In genomic region chr6:159728552-159728951, GRCh38 we compare ENCODE assay signal across 8 cellular contexts. TPM values are rescaled to one million over a fixed set of nuclear protein-coding genes. Genes with fewer than 3 reads are reported as not detected.
A peak's percentile ranks its signal among the peaks of the same experiment; 100 is the strongest.
DNase-seq lines count a peak whose midpoint lies in the region; ATAC-seq and TF ChIP-seq lines count a peak whose summit lies in the region.

No MANE protein-coding gene starts in this region.

- H3K4me3 ChIP-seq in cardiac muscle cell (peak overlapping the region; percentile 69), lower leg skin (ENCODE audit: low read depth, poor library complexity, severe bottlenecking) (peak overlapping the region; percentile 85), upper lobe of right lung (peak overlapping the region; percentile 95)

- H3K36me3 ChIP-seq in cardiac muscle cell (no peaks in the 10 kb centered on the region), upper lobe of right lung (no peaks in the 10 kb centered on the region)

- no peaks in the 10 kb centered on the region for H3K27me3 ChIP-seq in cardiac muscle cell
- no peaks in the 10 kb centered on the region for H3K27me3 ChIP-seq in upper lobe of right lung

- ATAC-seq in upper lobe of right lung (no peak), HG02973 (IDR thresholded peaks at IDR 0.05; ENCODE audit: unreplicated experiment) (no peak)

- DNase-seq in cardiac muscle cell (ENCODE audit: low read depth in 1 of 2, low spot score in 1 of 2) = peak in 1 of 2 donors; percentile 9
- no peak for DNase-seq in cardiac septum (ENCODE audit: low spot score)
- DNase-seq in astrocyte of the hippocampus (ENCODE audit: low read depth, low spot score) = peak; percentile 29
- DNase-seq in lower leg skin (ENCODE audit: low spot score in 2 of 2) = no peak
- DNase-seq in upper lobe of right lung = no peak
- DNase-seq in activated effector memory CD4-positive, alpha-beta T cell treated with anti-CD3 and anti-CD28 coated beads, Interleukin-2, amount 50 U/mL, for 16 hours = no peak
- DNase-seq in NCI-H1694 treated with DMSO at 0.1 percent for 48 hours (lab: John Stamatoyannopoulos, UW) = no peak

- TF ChIP-seq POLR2A in lower leg skin (IDR thresholded peaks at IDR 0.05) = no peak

- H3K27ac ChIP-seq in cardiac muscle cell (peak overlapping the region; percentile 100), upper lobe of right lung (peak overlapping the region; percentile 99)

- H3K9me3 ChIP-seq in cardiac muscle cell (ENCODE audit: low read depth) (no peaks in the 10 kb centered on the region), upper lobe of right lung (no peaks in the 10 kb centered on the region)

- intact Hi-C loops in cardiac septum (cut with DNase I) (loop anchor here (10.0 kb wide), 1 partner anchor 236 kb away; the partner anchor contains the start of gene IGF2R), lower leg skin (cut with DNase I; ENCODE audit: low total_unique reads) (no loop called here), upper lobe of right lung (cut with DNase I) (no loop called here)

- H3K4me1 ChIP-seq in cardiac muscle cell (ENCODE audit: low read depth) = peaks cover 26% of the 10 kb centered on the region
- peaks cover 38% of the 10 kb centered on the region for H3K4me1 ChIP-seq in upper lobe of right lung

- 2% methylated on average over 8 of the region's 8 CpGs for WGBS in lower leg skin, 2 donors

- TF ChIP-seq CTCF in cardiac muscle cell (IDR thresholded peaks at IDR 0.05; ENCODE audit: low read depth, low read length) (no peak), lower leg skin (IDR thresholded peaks at IDR 0.05) (no peak), upper lobe of right lung (IDR thresholded peaks at IDR 0.05) (no peak)

RNA-seq across cellular contexts. Expression of gene WTAP, which starts 1.2 kb away (rescaled TPM):
- total RNA-seq in cardiac muscle cell = 56.9 and 64.2 TPM in 2 replicates
- polyA plus RNA-seq in cardiac muscle cell = 68.0 and 70.9 TPM in 2 replicates
- total RNA-seq in cardiac septum = 49.4 TPM
- total RNA-seq in lower leg skin = 10 to 100 TPM; 57.8 to 76.7 (median 67.9) TPM
- total RNA-seq in upper lobe of right lung = 77.4 TPM

RNA-seq across cellular contexts. Expression of gene ACAT2, which starts 33.3 kb away (rescaled TPM):
- 14.2 and 59.1 TPM in 2 replicates for total RNA-seq in cardiac muscle cell
- 45.7 and 179 TPM in 2 replicates for polyA plus RNA-seq in cardiac muscle cell
- 8.7 TPM for total RNA-seq in cardiac septum
- 10 to 100 TPM in 3 of 4 donors, 1 to 10 TPM in 1; 5.4 to 31.5 (median 13.8) TPM for total RNA-seq in lower leg skin
- 52.6 TPM for total RNA-seq in upper lobe of right lung

RNA-seq across cellular contexts. Expression of gene SOD2, which starts 35.5 kb away (rescaled TPM):
- total RNA-seq in cardiac muscle cell = 172 and 176 TPM in 2 replicates
- polyA plus RNA-seq in cardiac muscle cell = 156 and 171 TPM in 2 replicates
- 666 TPM for total RNA-seq in cardiac septum
- total RNA-seq in lower leg skin = 100 to 1,000 TPM; 117 to 280 (median 190) TPM
- total RNA-seq in upper lobe of right lung = 374 TPM
